1 cellular context compared by ENCODE assay signal in genomic region chr11:47642099-47642855, GRCh38.
TF ChIP-seq lines count a peak whose summit lies in the region.

MTCH2 (minus strand) TSS chr11:47642559; CDS start chr11:47642465, 94 bp downstream.

TF ChIP-seq in HCT116, 20 proteins besides CTCF, POLR2A, EP300 and RAD21 (continued from another document):
- TF ChIP-seq ZNF274 (IDR thresholded peaks at IDR 0.05; ENCODE audit: low read depth, low read length) = no peak
- TF ChIP-seq EZH2 (IDR thresholded peaks at IDR 0.05) = no peak
- peak; percentile 58 for TF ChIP-seq SP1 (IDR thresholded peaks at IDR 0.05; ENCODE audit: low read depth)
- no peak; the same call in 1 of the 2 replicates for TF ChIP-seq CBX3 (IDR thresholded peaks at IDR 0.05; ENCODE audit: low read depth)
- no peak; the same call in 1 of the 2 replicates for TF ChIP-seq FOSL1 (IDR thresholded peaks at IDR 0.05; ENCODE audit: low read depth)
